Comparison of ENCODE assay signal across 8 cellular contexts in the genomic region with DNA sequence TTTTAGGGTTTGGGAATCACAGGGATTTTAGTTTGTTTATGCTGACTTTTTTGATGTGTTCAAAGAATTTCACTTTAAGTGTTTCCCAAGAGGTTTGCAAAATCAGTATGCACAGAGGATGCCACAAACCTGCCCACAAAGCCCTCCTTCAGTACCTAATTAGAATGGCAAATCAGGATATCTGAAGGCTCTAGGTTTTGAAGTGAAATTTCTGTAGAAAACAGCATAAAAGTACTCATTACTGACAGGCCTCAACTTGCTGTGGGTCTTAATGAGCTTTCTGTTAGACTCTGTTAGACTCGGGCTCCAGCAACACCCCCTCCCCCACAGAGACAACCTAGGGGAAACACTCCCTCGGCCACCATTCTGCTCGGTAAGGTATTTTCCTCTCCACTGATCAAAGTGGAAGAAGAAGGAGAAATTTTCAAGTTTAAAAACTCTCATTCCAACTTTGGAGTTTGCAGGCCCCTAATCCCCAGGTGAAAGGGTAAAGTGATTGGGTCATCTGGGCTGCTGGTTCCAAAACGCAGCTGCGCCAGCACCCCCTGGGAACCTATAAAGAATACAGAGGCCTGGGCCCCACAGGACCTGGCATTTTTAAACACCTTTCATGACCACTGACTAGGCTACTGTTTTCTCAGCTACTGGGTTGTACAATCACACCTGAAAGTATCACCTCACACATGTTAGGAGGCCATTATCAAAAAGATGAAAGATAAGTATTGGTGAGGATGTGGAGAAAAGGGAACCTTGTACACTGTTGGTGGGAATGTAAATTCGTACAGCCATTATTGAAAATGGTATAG.
A peak's percentile ranks its signal among the peaks of the same experiment; 100 is the strongest.
DNase-seq lines count a peak whose midpoint lies in the region; ATAC-seq and TF ChIP-seq lines count a peak whose summit lies in the region.

No MANE protein-coding gene starts in this region.

- H3K27ac ChIP-seq in SK-N-MC (no peak overlapping the region), upper lobe of right lung (no peak overlapping the region)
- H3K27ac ChIP-seq in CD4-positive, alpha-beta memory T cell (ENCODE audit: low read depth, low read length) = no peak overlapping the region

- H3K27ac Mint-ChIP-seq in Calu3 (ENCODE audit: unreplicated experiment) = no peak overlapping the region
- peak overlapping the region in 1 of 7 donors; percentile 10 for H3K27ac Mint-ChIP-seq in CD4-positive, alpha-beta memory T cell

- no peaks in the 10 kb centered on the region for H3K4me1 ChIP-seq in upper lobe of right lung
- H3K4me1 ChIP-seq in CD4-positive, alpha-beta memory T cell (ENCODE audit: insufficient read depth, low read length) = no peaks in the 10 kb centered on the region

- peak overlapping the region; percentile 20 for H3K9ac ChIP-seq in SK-N-MC (ENCODE audit: insufficient read length)

- no peak overlapping the region; the same call in 1 of the 2 replicates for H3K4me3 ChIP-seq in SK-N-MC
- H3K4me3 ChIP-seq in upper lobe of right lung = no peak overlapping the region
- no peak overlapping the region for H3K4me3 ChIP-seq in CD4-positive, alpha-beta memory T cell (ENCODE audit: low read length in 2 of 2)

- no peaks in the 10 kb centered on the region for H3K27me3 Mint-ChIP-seq in Calu3 (ENCODE audit: unreplicated experiment)
- H3K27me3 Mint-ChIP-seq in CD4-positive, alpha-beta memory T cell = no peaks in the 10 kb centered on the region

- no peak overlapping the region for H3K4me3 Mint-ChIP-seq in Calu3 (ENCODE audit: low read depth, unreplicated experiment)
- H3K4me3 Mint-ChIP-seq in CD4-positive, alpha-beta memory T cell = no peak overlapping the region

- no TSS peak for BruUV-seq in Calu3 (replicated peaks; lab: Mats Ljungman, UMichigan)

- peak; percentile 52 for ATAC-seq in HG02981 (IDR thresholded peaks at IDR 0.05; ENCODE audit: unreplicated experiment)
- no peak for ATAC-seq in upper lobe of right lung

- CTCF ChIA-PET in Calu3 (lab: Charles Lee) = interaction anchor here (0.7 to 2.3 kb wide), 12 partner anchors 9 to 132 kb away, joined by 3 to 25 read pairs (median 4); partner anchors contain the start of gene PLEKHA7
- CTCF ChIA-PET in CD4-positive, alpha-beta memory T cell (lab: Charles Lee; ENCODE audit: partially characterized antibody) = interaction anchor here (1.0 to 1.2 kb wide), 3 partner anchors 117 to 437 kb away, joined by 3 to 4 read pairs (median 3); no protein-coding TSS in a partner anchor

- no peaks in the 10 kb centered on the region for H3K27me3 ChIP-seq in upper lobe of right lung
- no peaks in the 10 kb centered on the region for H3K27me3 ChIP-seq in CD4-positive, alpha-beta memory T cell (ENCODE audit: insufficient read depth, low read length)

- POLR2A ChIA-PET in CD4-positive, alpha-beta memory T cell (lab: Charles Lee; ENCODE audit: partially characterized antibody) = no interaction called here

- TF ChIP-seq CTCF in upper lobe of right lung (IDR thresholded peaks at IDR 0.05) (no peak), Calu3 (IDR thresholded peaks at IDR 0.05; ENCODE audit: unreplicated experiment) (no peak)

- intact Hi-C loops in upper lobe of right lung (cut with DNase I) = no loop called here
- intact Hi-C loops in Calu3 (cut with micrococcal nuclease; ENCODE audit: unreplicated experiment) = loop anchor here (1.0 kb wide), 1 partner anchor 117 kb away; no protein-coding TSS in a partner anchor
- intact Hi-C loops in CD4-positive, alpha-beta memory T cell (cut with micrococcal nuclease) = no loop called here

- peak; percentile 23 for DNase-seq in stimulated activated CD4-positive, alpha-beta T cell treated with anti-CD3 and anti-CD28 coated beads, Interleukin-15, amount 100 ng/mL, for 24 hours
- no peak for DNase-seq in stimulated activated CD4-positive, alpha-beta T cell treated with anti-CD3 and anti-CD28 coated beads, Interleukin-4, amount 100 ng/mL, for 1 hour
- DNase-seq in SK-N-MC (ENCODE audit: low read depth, low spot score) (no peak), upper lobe of right lung (no peak), Calu3 (no peak), NCI-H446 (lab: John Stamatoyannopoulos, UW) (no peak)
- no peak for DNase-seq in CD4-positive, alpha-beta memory T cell

- H3K4me1 Mint-ChIP-seq in Calu3 (ENCODE audit: low read depth, unreplicated experiment) = peaks cover 45% of the 10 kb centered on the region
- H3K4me1 Mint-ChIP-seq in CD4-positive, alpha-beta memory T cell = peaks cover 0 to 5% (median 3%) of the 10 kb centered on the region in 4 donors

- no peaks in the 10 kb centered on the region for H3K9me3 ChIP-seq in SK-N-MC (ENCODE audit: low read depth, low read length)
- H3K9me3 ChIP-seq in upper lobe of right lung = no peaks in the 10 kb centered on the region
- no peaks in the 10 kb centered on the region for H3K9me3 ChIP-seq in CD4-positive, alpha-beta memory T cell (ENCODE audit: control insufficient read depth in 1 of 2, low read length in 2 of 2)

- H3K36me3 ChIP-seq in SK-N-MC (ENCODE audit: insufficient read depth, low read length) (no peaks in the 10 kb centered on the region), upper lobe of right lung (no peaks in the 10 kb centered on the region)
- no peaks in the 10 kb centered on the region for H3K36me3 ChIP-seq in CD4-positive, alpha-beta memory T cell (ENCODE audit: insufficient read depth, low read length)

- no peaks in the 10 kb centered on the region for H3K9me3 Mint-ChIP-seq in Calu3 (ENCODE audit: low read depth, unreplicated experiment)
- no peaks in the 10 kb centered on the region for H3K9me3 Mint-ChIP-seq in CD4-positive, alpha-beta memory T cell

- H3K36me3 Mint-ChIP-seq in Calu3 (ENCODE audit: insufficient read depth, unreplicated experiment) = peaks cover 11% of the 10 kb centered on the region
- H3K36me3 Mint-ChIP-seq in CD4-positive, alpha-beta memory T cell = no peaks in the 10 kb centered on the region
